ENCODE assay signal across 11 cellular contexts in the genomic region with DNA sequence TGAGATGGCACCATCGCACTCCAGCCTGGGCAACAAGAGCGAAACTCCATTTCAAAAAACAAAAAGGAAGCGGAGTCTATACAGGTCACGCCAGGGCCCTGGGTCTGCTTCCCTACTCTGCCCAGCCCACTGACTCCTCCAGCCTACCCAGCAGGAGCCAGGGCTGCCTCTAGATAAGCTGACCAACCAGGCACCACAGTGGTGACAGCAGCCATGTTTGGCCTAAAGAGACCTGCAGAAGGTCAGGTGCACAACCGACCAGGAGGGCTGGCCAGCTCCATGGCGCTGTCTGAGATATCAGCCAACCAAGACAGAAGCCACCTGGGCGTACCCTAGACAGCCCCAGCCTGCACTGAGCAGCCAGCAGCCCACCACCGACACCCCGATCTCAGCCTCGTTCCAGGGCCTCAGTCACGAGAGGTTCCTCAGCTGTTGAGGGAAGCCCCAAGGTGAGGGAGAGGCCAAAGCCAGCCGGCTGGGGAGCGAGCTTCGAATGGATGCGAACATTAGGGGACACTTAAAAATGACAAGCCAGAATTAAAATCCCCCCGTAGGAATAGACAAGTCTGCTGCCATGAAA.
"Had no signal": no experiment of that assay in that cellular context is flagged by ENCODE, and none has a peak within 500 bp of the region (broad histone marks: within the 10 kb centered on the region; RNA-seq: fewer than 3 reads in every experiment).

No MANE protein-coding gene starts in this region.

- H3K9me3 ChIP-seq: vagina had no signal

- ATAC-seq: esophagus mucosa, gastroesophageal sphincter had no signal

- DNase-seq: activated effector memory CD4-positive, alpha-beta T cell treated with Interleukin-2 at 50 U/mL for 16 hours; effector CD8-positive, alpha-beta T cell; heart right ventricle; kidney glomerular epithelial cell; mesendoderm; stimulated activated CD4-positive, alpha-beta T cell treated with anti-CD3 and anti-CD28 coated beads, Interleukin-12 subunit alpha, Interleukin-12 subunit beta, amount 100 ng/mL, for 4 hours; stimulated activated naive CD4-positive, alpha-beta T cell treated with Interleukin-2 at 50 U/mL for 16 hours had no signal

- H3K4me1 ChIP-seq: gastroesophageal sphincter, tibial nerve, vagina had no signal

- H3K4me3 ChIP-seq: gastroesophageal sphincter, heart right ventricle, tibial nerve, vagina had no signal

- H3K27ac ChIP-seq: gastroesophageal sphincter, heart right ventricle, tibial nerve, vagina had no signal

- H3K27me3 ChIP-seq: gastroesophageal sphincter, tibial nerve, vagina had no signal
